Comparison of ENCODE assay signal across 18 cellular contexts in the genomic region with DNA sequence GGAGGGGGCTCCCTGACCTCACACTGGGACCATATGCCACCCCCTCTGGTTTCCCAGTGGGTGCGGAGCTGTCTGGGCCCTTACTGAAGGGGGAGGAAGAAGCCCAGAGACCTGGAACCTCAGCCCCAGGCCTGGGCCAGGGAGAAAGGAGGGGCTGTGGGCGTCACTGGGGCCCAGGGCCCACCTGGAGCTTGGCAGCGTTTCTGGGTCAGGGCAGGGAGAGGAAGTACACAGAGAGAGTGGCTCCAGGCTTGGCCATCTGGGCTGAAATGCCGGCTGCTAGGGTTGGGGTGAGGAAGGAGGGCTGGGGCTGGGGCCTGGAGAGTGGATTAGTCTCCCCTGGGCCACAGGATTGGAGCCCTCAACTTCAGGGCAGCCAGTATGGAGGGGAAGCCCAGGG. TPM values are rescaled to one million over a fixed set of nuclear protein-coding genes. Genes with fewer than 3 reads are reported as not detected.
DNase-seq lines count a peak whose midpoint lies in the region; ATAC-seq and TF ChIP-seq lines count a peak whose summit lies in the region.
"Had no signal": no experiment of that assay in that cellular context is flagged by ENCODE, and none has a peak within 500 bp of the region (broad histone marks: within the 10 kb centered on the region; RNA-seq: fewer than 3 reads in every experiment).

No MANE protein-coding gene starts in this region.

- DNase-seq in Ammon's horn (ENCODE audit: low spot score) = peak; percentile 52
- peak; percentile 73 for DNase-seq in NCI-H446 treated with DMSO at 0.1 percent for 48 hours (lab: John Stamatoyannopoulos, UW)
- peak; percentile 47 for DNase-seq in globus pallidus (ENCODE audit: low spot score)
- DNase-seq in ovary = peak in 4 of 5 donors; percentile 68 to 74 (median 70)
- DNase-seq in stimulated activated CD4-positive, alpha-beta T cell treated with anti-CD3 and anti-CD28 coated beads, Interleukin-2, amount 100 ng/mL, for 24 hours = no peak
- DNase-seq in NCI-H146 treated with DMSO at 0.1 percent for 48 hours (lab: John Stamatoyannopoulos, UW; ENCODE audit: unreplicated experiment) = no peak
- DNase-seq: activated CD4-positive, alpha-beta T cell treated with anti-CD3 and anti-CD28 coated beads, Interleukin-2, amount 10 ng/mL, durations not matched to agents 7 days and 5 days; DND-41; effector memory CD4-positive, alpha-beta T cell; foreskin melanocyte; PC-3; T-helper 17 cell had no signal

- TF ChIP-seq POLR2A in ovary (IDR thresholded peaks at IDR 0.05) = no peak

- H3K4me1 ChIP-seq in ovary (ENCODE audit: insufficient read depth) = peaks cover 5% of the 10 kb centered on the region

- ATAC-seq in HG02588 (IDR thresholded peaks at IDR 0.05; ENCODE audit: unreplicated experiment) (no peak), HG02798 (IDR thresholded peaks at IDR 0.05; ENCODE audit: poor library complexity, unreplicated experiment) (no peak)
- ATAC-seq: GM12878; naive thymus-derived CD8-positive, alpha-beta T cell; PC-3; T-helper 17 cell had no signal

- peak overlapping the region in 1 of 2 donors; percentile 12 for H3K27ac ChIP-seq in ovary
- H3K27ac ChIP-seq: HL-60 had no signal

- no peaks in the 10 kb centered on the region for H3K9me3 ChIP-seq in ovary

- H3K27me3 ChIP-seq in ovary = no peaks in the 10 kb centered on the region

- 30 to 50% (median 48%) methylated on average over 4 of the region's 4 CpGs for WGBS in ovary, 3 donors

- no peak overlapping the region for H3K4me3 ChIP-seq in ovary
- H3K4me3 ChIP-seq: GM12878 had no signal

- TF ChIP-seq EP300 in ovary (IDR thresholded peaks at IDR 0.05) = no peak

- intact Hi-C loops in ovary (cut with DNase I) = no loop called here

- TF ChIP-seq CTCF in ovary (IDR thresholded peaks at IDR 0.05) = no peak

- H3K36me3 ChIP-seq in ovary = no peaks in the 10 kb centered on the region

RNA-seq across cellular contexts. Expression of a gene that starts 6.4 kb away (rescaled TPM):
- 10 to 100 TPM; 24.3 to 95.0 (median 78.7) TPM for total RNA-seq in ovary
- 10 to 100 TPM in 1 of 2 donors, 1 to 10 TPM in 1; 9.3 to 29.3 TPM for polyA plus RNA-seq in ovary
- total RNA-seq: activated CD4-positive, alpha-beta T cell treated with anti-CD3 and anti-CD28 coated beads, Interleukin-2, amount 10 ng/mL, durations not matched to agents 7 days and 5 days; activated T-helper 1 cell treated with anti-CD3 and anti-CD28 coated beads, Interleukin-12 subunit alpha, Interleukin-12 subunit beta, Interleukin-2, Interleukin-4 antibody, amounts not matched to agents 30 ng/mL and 10 ng/mL and 1 ng/mL, durations not matched to agents 14 hours and 24 hours and 36 hours; naive thymus-derived CD8-positive, alpha-beta T cell; T-helper 17 cell had no signal
- polyA plus RNA-seq: naive thymus-derived CD8-positive, alpha-beta T cell had no signal

Comparison
In these comparisons a context has a peak if more than half of its experiments do, and no peak if none do; other contexts are left out.
1. DNase-seq: peak in Ammon's horn (single experiment), NCI-H446 treated with DMSO at 0.1 percent for 48 hours (single experiment), globus pallidus (single experiment) and ovary (4 of 5); none in stimulated activated CD4-positive, alpha-beta T cell treated with anti-CD3 and anti-CD28 coated beads, Interleukin-2, amount 100 ng/mL, for 24 hours (0 of 2) and NCI-H146 treated with DMSO at 0.1 percent for 48 hours (single experiment).